In the genomic region with DNA sequence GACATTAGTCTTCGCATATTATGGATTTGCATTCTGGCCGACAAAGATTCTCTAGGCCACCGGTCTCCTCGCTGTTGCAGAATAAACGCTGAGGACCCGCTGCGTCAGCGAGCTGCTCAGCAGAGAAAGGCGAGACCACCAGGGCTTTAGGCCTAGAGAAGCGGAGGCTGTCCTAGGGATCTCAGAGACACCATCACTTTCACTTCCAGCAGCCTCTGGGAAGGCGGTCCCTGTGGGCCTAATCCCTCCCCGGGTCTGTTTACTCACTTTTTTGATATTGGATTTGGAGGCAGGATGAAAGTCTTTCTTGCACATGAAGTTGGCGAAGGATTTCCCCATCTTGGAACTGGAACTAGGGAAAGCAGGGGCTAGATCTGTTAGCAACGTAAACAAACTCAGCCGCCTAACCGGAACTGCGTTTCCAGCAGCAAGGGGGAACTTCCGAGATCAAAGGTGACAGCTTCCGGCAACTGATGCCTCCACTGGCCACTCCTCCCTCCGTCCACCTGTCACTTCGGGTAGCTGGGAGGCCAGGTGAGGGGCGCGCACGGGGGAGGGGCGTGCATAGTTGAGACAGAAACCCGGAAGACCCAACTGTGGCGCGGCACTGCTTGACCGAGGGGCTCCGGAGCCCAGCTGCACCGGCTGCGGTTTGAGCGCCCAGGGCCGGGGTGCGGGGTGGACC, we compare ENCODE assay signal across 1 cellular context.
TF ChIP-seq lines count a peak whose summit lies in the region.

A gene with protein sequence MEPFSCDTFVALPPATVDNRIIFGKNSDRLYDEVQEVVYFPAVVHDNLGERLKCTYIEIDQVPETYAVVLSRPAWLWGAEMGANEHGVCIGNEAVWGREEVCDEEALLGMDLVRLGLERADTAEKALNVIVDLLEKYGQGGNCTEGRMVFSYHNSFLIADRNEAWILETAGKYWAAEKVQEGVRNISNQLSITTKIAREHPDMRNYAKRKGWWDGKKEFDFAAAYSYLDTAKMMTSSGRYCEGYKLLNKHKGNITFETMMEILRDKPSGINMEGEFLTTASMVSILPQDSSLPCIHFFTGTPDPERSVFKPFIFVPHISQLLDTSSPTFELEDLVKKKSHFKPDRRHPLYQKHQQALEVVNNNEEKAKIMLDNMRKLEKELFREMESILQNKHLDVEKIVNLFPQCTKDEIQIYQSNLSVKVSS (plus strand): TSS at position 447 of the 685 bp plus-strand sequence. CDS start 2,554 bp downstream, outside the sequence.

TF ChIP-seq in A549, 52 proteins besides CTCF, POLR2A, EP300 and RAD21 (continued from another document):
- TF ChIP-seq, protein P1, sequence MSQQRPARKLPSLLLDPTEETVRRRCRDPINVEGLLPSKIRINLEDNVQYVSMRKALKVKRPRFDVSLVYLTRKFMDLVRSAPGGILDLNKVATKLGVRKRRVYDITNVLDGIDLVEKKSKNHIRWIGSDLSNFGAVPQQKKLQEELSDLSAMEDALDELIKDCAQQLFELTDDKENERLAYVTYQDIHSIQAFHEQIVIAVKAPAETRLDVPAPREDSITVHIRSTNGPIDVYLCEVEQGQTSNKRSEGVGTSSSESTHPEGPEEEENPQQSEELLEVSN (IDR thresholded peaks at IDR 0.05; ENCODE audit: borderline replicate concordance, low read depth) = no peak
- TF ChIP-seq SREBF2 (IDR thresholded peaks at IDR 0.05) (no peak), HEYL (CRISPR knock-in tag; IDR thresholded peaks at IDR 0.05) (no peak), SMC3 (IDR thresholded peaks at IDR 0.05) (no peak), KDM5A (IDR thresholded peaks at IDR 0.05) (peak; percentile 56; the same call in 1 of the 2 replicates), HOXB13 (CRISPR knock-in tag; IDR thresholded peaks at IDR 0.05; ENCODE audit: low read depth) (no peak), MYC (IDR thresholded peaks at IDR 0.05; ENCODE audit: borderline replicate concordance, low read length) (no peak), CHD2 (IDR thresholded peaks at IDR 0.05; ENCODE audit: low read length, partially characterized antibody) (no peak), HOXB5 (CRISPR knock-in tag; IDR thresholded peaks at IDR 0.05) (no peak), GATA3 (IDR thresholded peaks at IDR 0.05; ENCODE audit: borderline replicate concordance) (no peak)
- TF ChIP-seq, protein P2, sequence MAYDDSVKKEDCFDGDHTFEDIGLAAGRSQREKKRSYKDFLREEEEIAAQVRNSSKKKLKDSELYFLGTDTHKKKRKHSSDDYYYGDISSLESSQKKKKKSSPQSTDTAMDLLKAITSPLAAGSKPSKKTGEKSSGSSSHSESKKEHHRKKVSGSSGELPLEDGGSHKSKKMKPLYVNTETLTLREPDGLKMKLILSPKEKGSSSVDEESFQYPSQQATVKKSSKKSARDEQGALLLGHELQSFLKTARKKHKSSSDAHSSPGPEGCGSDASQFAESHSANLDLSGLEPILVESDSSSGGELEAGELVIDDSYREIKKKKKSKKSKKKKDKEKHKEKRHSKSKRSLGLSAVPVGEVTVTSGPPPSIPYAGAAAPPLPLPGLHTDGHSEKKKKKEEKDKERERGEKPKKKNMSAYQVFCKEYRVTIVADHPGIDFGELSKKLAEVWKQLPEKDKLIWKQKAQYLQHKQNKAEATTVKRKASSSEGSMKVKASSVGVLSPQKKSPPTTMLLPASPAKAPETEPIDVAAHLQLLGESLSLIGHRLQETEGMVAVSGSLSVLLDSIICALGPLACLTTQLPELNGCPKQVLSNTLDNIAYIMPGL (CRISPR knock-in tag; IDR thresholded peaks at IDR 0.05; ENCODE audit: borderline replicate concordance) = no peak
- TF ChIP-seq, protein P3, sequence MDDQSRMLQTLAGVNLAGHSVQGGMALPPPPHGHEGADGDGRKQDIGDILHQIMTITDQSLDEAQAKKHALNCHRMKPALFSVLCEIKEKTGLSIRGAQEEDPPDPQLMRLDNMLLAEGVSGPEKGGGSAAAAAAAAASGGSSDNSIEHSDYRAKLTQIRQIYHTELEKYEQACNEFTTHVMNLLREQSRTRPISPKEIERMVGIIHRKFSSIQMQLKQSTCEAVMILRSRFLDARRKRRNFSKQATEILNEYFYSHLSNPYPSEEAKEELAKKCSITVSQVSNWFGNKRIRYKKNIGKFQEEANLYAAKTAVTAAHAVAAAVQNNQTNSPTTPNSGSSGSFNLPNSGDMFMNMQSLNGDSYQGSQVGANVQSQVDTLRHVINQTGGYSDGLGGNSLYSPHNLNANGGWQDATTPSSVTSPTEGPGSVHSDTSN (IDR thresholded peaks at IDR 0.05) = no peak
- TF ChIP-seq, protein P4, sequence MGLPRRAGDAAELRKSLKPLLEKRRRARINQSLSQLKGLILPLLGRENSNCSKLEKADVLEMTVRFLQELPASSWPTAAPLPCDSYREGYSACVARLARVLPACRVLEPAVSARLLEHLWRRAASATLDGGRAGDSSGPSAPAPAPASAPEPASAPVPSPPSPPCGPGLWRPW (IDR thresholded peaks at IDR 0.05) = no peak
- TF ChIP-seq, protein P5, sequence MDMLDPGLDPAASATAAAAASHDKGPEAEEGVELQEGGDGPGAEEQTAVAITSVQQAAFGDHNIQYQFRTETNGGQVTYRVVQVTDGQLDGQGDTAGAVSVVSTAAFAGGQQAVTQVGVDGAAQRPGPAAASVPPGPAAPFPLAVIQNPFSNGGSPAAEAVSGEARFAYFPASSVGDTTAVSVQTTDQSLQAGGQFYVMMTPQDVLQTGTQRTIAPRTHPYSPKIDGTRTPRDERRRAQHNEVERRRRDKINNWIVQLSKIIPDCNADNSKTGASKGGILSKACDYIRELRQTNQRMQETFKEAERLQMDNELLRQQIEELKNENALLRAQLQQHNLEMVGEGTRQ (IDR thresholded peaks at IDR 0.05) = no peak
- TF ChIP-seq, protein P6, sequence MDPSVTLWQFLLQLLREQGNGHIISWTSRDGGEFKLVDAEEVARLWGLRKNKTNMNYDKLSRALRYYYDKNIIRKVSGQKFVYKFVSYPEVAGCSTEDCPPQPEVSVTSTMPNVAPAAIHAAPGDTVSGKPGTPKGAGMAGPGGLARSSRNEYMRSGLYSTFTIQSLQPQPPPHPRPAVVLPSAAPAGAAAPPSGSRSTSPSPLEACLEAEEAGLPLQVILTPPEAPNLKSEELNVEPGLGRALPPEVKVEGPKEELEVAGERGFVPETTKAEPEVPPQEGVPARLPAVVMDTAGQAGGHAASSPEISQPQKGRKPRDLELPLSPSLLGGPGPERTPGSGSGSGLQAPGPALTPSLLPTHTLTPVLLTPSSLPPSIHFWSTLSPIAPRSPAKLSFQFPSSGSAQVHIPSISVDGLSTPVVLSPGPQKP (IDR thresholded peaks at IDR 0.05; ENCODE audit: low read depth, low read length) = no peak
